8 cellular contexts compared by ENCODE assay signal in the genomic region with DNA sequence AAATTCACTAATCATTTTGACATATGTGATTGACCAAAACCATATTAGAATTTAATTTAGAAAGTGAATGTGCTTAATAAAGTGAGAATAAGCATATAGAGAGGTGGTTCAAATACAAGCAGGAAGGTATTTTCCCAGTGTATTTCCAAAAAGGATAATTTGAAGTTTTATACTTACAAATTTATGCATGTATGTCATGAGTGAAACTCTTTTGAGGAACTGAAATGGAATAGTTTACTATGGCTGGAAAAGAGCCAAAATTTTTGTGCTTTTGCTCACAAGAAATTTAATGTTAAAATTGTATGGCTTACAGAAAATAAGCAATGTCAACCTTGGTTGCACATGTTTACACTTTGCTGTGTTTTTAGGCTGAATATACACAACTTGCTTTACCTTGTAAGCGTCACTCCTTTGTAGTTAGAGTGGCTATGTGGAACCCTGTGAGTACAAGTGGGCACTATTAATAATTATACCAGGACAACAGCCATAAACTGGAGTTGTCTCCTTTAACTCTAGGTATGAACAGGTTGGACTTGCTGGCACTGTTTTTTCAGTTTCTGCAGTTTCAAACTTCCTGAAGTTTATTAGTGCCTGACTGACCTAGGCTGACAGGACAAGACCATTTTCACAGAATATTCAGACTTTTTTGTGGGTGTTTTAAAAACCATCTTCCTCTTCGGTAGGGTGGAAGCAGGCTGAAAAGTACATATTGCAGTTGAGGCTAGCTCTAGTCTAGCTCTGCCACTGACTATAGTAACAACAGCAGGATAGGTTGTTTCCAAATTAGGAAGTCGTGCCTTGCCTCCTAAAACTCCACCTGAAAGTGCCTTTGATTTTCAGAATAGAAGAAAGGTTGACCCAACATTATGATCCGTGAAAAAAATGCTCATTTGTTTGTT. TPM values are rescaled to one million over a fixed set of nuclear protein-coding genes. Genes with fewer than 3 reads are reported as not detected.
DNase-seq lines count a peak whose midpoint lies in the region; ATAC-seq and TF ChIP-seq lines count a peak whose summit lies in the region.

No MANE protein-coding gene starts in this region.

- H3K4me1 ChIP-seq in BLaER1 (peaks cover 16% of the 10 kb centered on the region; the same call in 1 of the 2 replicates), Karpas-422 (ENCODE audit: low read length) (peaks cover 6% of the 10 kb centered on the region)

- H3K4me2 ChIP-seq in BLaER1 (peak overlapping the region; percentile 3; the same call in 1 of the 2 replicates), Karpas-422 (ENCODE audit: low read depth, low read length, poor library complexity, severe bottlenecking) (no peak overlapping the region)

- H3K27ac ChIP-seq in BLaER1 (no peak overlapping the region), Karpas-422 (ENCODE audit: low read length) (no peak overlapping the region)

- H3K36me3 ChIP-seq in BLaER1 (no peaks in the 10 kb centered on the region), Karpas-422 (ENCODE audit: insufficient read depth, low read length) (no peaks in the 10 kb centered on the region)

- peaks cover 100% of the 10 kb centered on the region for H4K20me1 ChIP-seq in BLaER1
- peaks cover 48% of the 10 kb centered on the region for H4K20me1 ChIP-seq in Karpas-422 (ENCODE audit: insufficient read depth, low read depth, low read length)

- DNase-seq in Karpas-422 (peak; percentile 47), fibroblast of the aortic adventitia (ENCODE audit: low read depth) (peak; percentile 37), NCI-H187 (lab: John Stamatoyannopoulos, UW) (no peak), hippocampal formation (lab: John Stamatoyannopoulos, UW) (no peak), cerebellar cortex (ENCODE audit: low spot score) (no peak)

- H3K79me2 ChIP-seq in Karpas-422 (ENCODE audit: low read length): no peaks in the 10 kb centered on the region

- TF ChIP-seq CTCF in fibroblast of the aortic adventitia (IDR thresholded peaks at IDR 0.05; ENCODE audit: insufficient read depth, low read length): no peak

- H3K27me3 ChIP-seq in BLaER1 (peaks cover 16% of the 10 kb centered on the region; the same call in 1 of the 2 replicates), Karpas-422 (ENCODE audit: low read length) (no peaks in the 10 kb centered on the region)

- H2AFZ ChIP-seq in Karpas-422 (ENCODE audit: low read length): no peak overlapping the region

- no peaks in the 10 kb centered on the region for H3K9me2 ChIP-seq in Karpas-422 (replicated peaks; ENCODE audit: insufficient read depth, low read length)

- ATAC-seq in GM21367 (IDR thresholded peaks at IDR 0.05; ENCODE audit: unreplicated experiment) (peak; percentile 41), HG03097 (IDR thresholded peaks at IDR 0.05; ENCODE audit: low FRiP score, unreplicated experiment) (no peak)

- no peaks in the 10 kb centered on the region for H3K9me3 ChIP-seq in BLaER1
- H3K9me3 ChIP-seq in Karpas-422 (ENCODE audit: low read length): no peaks in the 10 kb centered on the region

- H3K4me3 ChIP-seq in BLaER1: no peak overlapping the region
- no peak overlapping the region for H3K4me3 ChIP-seq in Karpas-422 (ENCODE audit: low read length)
- no peak overlapping the region for H3K4me3 ChIP-seq in fibroblast of the aortic adventitia (ENCODE audit: low read depth, low read length)

- H3K9ac ChIP-seq in BLaER1 (no peak overlapping the region), Karpas-422 (ENCODE audit: low read length) (no peak overlapping the region)

RNA-seq across cellular contexts. Expression of a gene that starts 6.0 kb away (rescaled TPM):
- total RNA-seq in Karpas-422 (2014; rRNA removed; shearing (Covaris generic); ENCODE audit: low replicate concordance): 18.9 and 21.0 TPM in 2 replicates
- 29.2 and 136 TPM in 2 replicates for total RNA-seq in fibroblast of the aortic adventitia (ENCODE audit: low replicate concordance)

Comparison
In these comparisons a context has a peak if more than half of its experiments do, and no peak if none do; other contexts are left out.
1. DNase-seq: peak in Karpas-422 (single experiment) and fibroblast of the aortic adventitia (single experiment); none in NCI-H187 (0 of 2), hippocampal formation (0 of 2) and cerebellar cortex (single experiment).